ENCODE assay signal across 8 cellular contexts in the genomic region with DNA sequence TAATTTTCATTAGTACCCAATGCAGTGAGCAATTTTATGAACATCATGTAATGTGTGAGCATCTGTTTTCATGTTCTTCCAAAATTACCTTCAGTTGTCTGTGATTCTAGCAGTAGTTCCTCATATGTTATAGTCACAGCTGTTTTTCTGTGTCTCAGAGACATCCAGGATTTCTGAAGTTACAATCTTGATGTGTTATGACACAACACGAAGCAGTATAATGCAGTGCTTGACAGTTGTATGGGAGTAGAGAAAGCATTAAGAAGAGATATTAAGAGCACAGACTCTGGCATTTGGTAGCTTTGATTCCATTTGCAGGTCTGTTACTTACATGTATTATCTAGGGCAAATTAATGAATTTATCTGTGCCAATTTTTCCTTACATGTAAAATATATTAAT.
"Had no signal": no experiment of that assay in that cellular context is flagged by ENCODE, and none has a peak within 500 bp of the region (broad histone marks: within the 10 kb centered on the region; RNA-seq: fewer than 3 reads in every experiment).

No MANE protein-coding gene starts in this region.

- H3K9ac ChIP-seq: KMS-11 had no signal

- H3K27ac ChIP-seq: HL-60, KMS-11 had no signal

- H3K4me2 ChIP-seq: KMS-11 had no signal

- FAIRE-seq: HepG2, HTR-8/SVneo, K562 had no signal

- DNase-seq: IMR-90, KBM-7, KG1 had no signal

- ATAC-seq: HepG2, K562 had no signal

- H3K4me3 ChIP-seq: K562 had no signal
